21 cellular contexts compared by ENCODE assay signal in the genomic region with DNA sequence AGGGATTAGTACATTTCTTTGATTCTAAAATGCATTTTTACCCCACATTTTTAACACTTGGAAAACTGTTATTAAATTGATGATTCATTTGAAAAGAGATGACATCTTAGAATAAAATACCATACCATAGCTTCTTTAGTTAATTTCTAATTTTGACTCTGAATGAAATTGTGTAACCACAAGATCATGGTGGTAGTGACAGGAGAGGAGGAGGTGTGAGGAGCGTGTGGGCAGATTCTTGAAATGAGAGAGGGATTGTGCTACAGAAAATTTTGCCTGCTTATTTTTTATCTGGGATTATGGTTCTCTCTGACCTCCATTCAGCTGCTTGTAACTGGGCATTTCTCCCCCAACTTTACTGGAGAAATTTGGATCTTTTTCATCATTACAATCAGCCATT.
"Had no signal": no experiment of that assay in that cellular context is flagged by ENCODE, and none has a peak within 500 bp of the region (broad histone marks: within the 10 kb centered on the region; RNA-seq: fewer than 3 reads in every experiment).

No MANE protein-coding gene starts in this region.

- DNase-seq: immature natural killer cell; left ventricle myocardium inferior; mesendoderm; naive B cell; natural killer cell; nephron progenitor cell; ovary; retina; right cardiac atrium; stimulated activated CD4-positive, alpha-beta T cell treated with anti-CD3 and anti-CD28 coated beads, Interleukin-12 subunit alpha, Interleukin-12 subunit beta, amount 100 ng/mL, for 4 hours; stimulated activated CD4-positive, alpha-beta T cell treated with anti-CD3 and anti-CD28 coated beads, Interleukin-4, amount 100 ng/mL, for 4 hours; stimulated activated CD8-positive, alpha-beta memory T cell treated with anti-CD3 and anti-CD28 coated beads, Interleukin-4, amount 100 ng/mL, for 48 hours; stimulated activated naive CD4-positive, alpha-beta T cell treated with Interleukin-2 at 50 U/mL for 16 hours; stimulated activated naive CD8-positive, alpha-beta T cell treated with anti-CD3 and anti-CD28 coated beads, Interleukin-15, amount 100 ng/mL, for 72 hours; substantia nigra; testis; thyroid gland; transverse colon; upper lobe of left lung had no signal

- ATAC-seq: natural killer cell; right cardiac atrium; sciatic nerve; stimulated activated memory B cell treated with anti-CD40 and anti-IgM and Interleukin-4, amounts not matched to agents 10 μg/mL and 1 μg/mL and 100 μg/mL, for 72 hours; stimulated activated naive CD8-positive, alpha-beta T cell treated with anti-CD3 and anti-CD28 coated beads, Interleukin-15, amount 100 ng/mL, for 72 hours had no signal
